23 cellular contexts compared by ENCODE assay signal in genomic region chr1:81844477-81844876, GRCh38. TPM values are rescaled to one million over a fixed set of nuclear protein-coding genes. Genes with fewer than 3 reads are reported as not detected.
"Had no signal": no experiment of that assay in that cellular context is flagged by ENCODE, and none has a peak within 500 bp of the region (broad histone marks: within the 10 kb centered on the region; RNA-seq: fewer than 3 reads in every experiment).

No MANE protein-coding gene starts in this region.

- H3K9me3 ChIP-seq: esophagus squamous epithelium, gastroesophageal sphincter, heart left ventricle, left lung, lower lobe of right lung had no signal

- H3K27me3 ChIP-seq: esophagus squamous epithelium, gastroesophageal sphincter, heart left ventricle, hepatocyte, left lung had no signal

- H3K27ac ChIP-seq: coronary artery, epithelial cell of prostate, esophagus squamous epithelium, gastroesophageal sphincter, heart left ventricle, hepatocyte, left lung, lower lobe of right lung had no signal

- H3K4me1 ChIP-seq: left lung, lower lobe of right lung had no signal

- H3K36me3 ChIP-seq: gastroesophageal sphincter, left lung, lower lobe of right lung had no signal

- H2AFZ ChIP-seq: hepatocyte had no signal

- DNase-seq: effector CD8-positive, alpha-beta T cell; effector memory CD8-positive, alpha-beta T cell; endodermal cell; erythroblast; esophagus squamous epithelium; foreskin fibroblast; foreskin melanocyte; heart left ventricle; hypothalamus; immature natural killer cell; islet precursor cell; kidney; kidney glomerular epithelial cell; left colon; left lung; left ventricle myocardium superior; lower lobe of right lung; mesenchymal stem cell had no signal

- ATAC-seq: effector memory CD8-positive, alpha-beta T cell; esophagus mucosa; gastroesophageal sphincter; heart left ventricle; left colon; left lung; left ventricle myocardium superior; lower lobe of right lung had no signal

- H3K4me2 ChIP-seq: hepatocyte had no signal

- H3K4me3 ChIP-seq: coronary artery, esophagus squamous epithelium, gastroesophageal sphincter, heart left ventricle, hepatocyte, left lung, lower lobe of right lung had no signal

RNA-seq across cellular contexts. Expression of gene ADGRL2, which starts 43.7 kb away (rescaled TPM):
- polyA plus RNA-seq: immature natural killer cell had no signal
